In genomic region chr1:111826278-111826677, GRCh38 we compare ENCODE assay signal across 18 cellular contexts.
DNase-seq lines count a peak whose midpoint lies in the region; ATAC-seq, FAIRE-seq and TF ChIP-seq lines count a peak whose summit lies in the region.
"Had no signal": no experiment of that assay in that cellular context is flagged by ENCODE, and none has a peak within 500 bp of the region (broad histone marks: within the 10 kb centered on the region; RNA-seq: fewer than 3 reads in every experiment).

No MANE protein-coding gene starts in this region.

- CTCF ChIA-PET in HepG2 (lab: Yijun Ruan, JAX; ENCODE audit: low intra/inter-chr PET ratio, low total read pairs): no interaction called here

- POLR2A ChIA-PET in HepG2 (lab: Yijun Ruan, JAX): no interaction called here

- WGBS in HepG2 (ENCODE audit: low lambda C conversion rate): 16% methylated on average over 4 of the region's 4 CpGs
- 59% methylated on average over 4 of the region's 4 CpGs for WGBS in right lobe of liver (ENCODE audit: insufficient coverage, low coverage, low lambda C conversion rate, missing lambda C conversion rate)

- no peak overlapping the region for H3K27ac ChIP-seq in HepG2 (ENCODE audit: extremely low read length, insufficient read depth, low read length)
- no peak overlapping the region for H3K27ac ChIP-seq in right lobe of liver
- H3K27ac ChIP-seq: 22Rv1; A549; BLaER1 treated with 17β-estradiol and CSF1 and Interleukin-3, amounts not matched to agents 10 nM and 100 nM; C4-2B had no signal

- H3K9ac ChIP-seq in HepG2 (ENCODE audit: insufficient read depth, low read depth, low read length): no peak overlapping the region
- H3K9ac ChIP-seq: BLaER1 treated with 17β-estradiol and CSF1 and Interleukin-3, amounts not matched to agents 10 nM and 100 nM had no signal

- no peak for TF ChIP-seq EP300 in HepG2 (IDR thresholded peaks at IDR 0.05; ENCODE audit: low read depth in 2 of 2, low read length in 2 of 2)
- no peak for TF ChIP-seq EP300 in HepG2 (CRISPR knock-in tag; IDR thresholded peaks at IDR 0.05; ENCODE audit: borderline replicate concordance)

- H3K9me3 ChIP-seq in HepG2 (ENCODE audit: low read length) (peaks cover 8% of the 10 kb centered on the region; the same call in 1 of the 2 replicates), right lobe of liver (no peaks in the 10 kb centered on the region)
- H3K9me3 ChIP-seq: A549, Caco-2 had no signal

- intact Hi-C loops in HepG2 (cut with micrococcal nuclease; ENCODE audit: unreplicated experiment): no loop called here
- intact Hi-C loops in right lobe of liver (cut with DNase I): no loop called here

- H3K4me2 ChIP-seq in HepG2 (ENCODE audit: low read depth, low read length): no peak overlapping the region
- H3K4me2 ChIP-seq: A549; BLaER1 treated with 17β-estradiol and CSF1 and Interleukin-3, amounts not matched to agents 10 nM and 100 nM had no signal

- H4K20me1 ChIP-seq in HepG2 (ENCODE audit: insufficient read depth, low read length): no peaks in the 10 kb centered on the region
- H4K20me1 ChIP-seq: BLaER1 treated with 17β-estradiol and CSF1 and Interleukin-3, amounts not matched to agents 10 nM and 100 nM had no signal

- H3K4me3 ChIP-seq in HepG2 (replicated peaks in 1 of 3; ENCODE audit: insufficient read depth in 1 of 3, low read depth in 2 of 3, low read length in 3 of 3): no peak overlapping the region
- no peak overlapping the region for H3K4me3 ChIP-seq in right lobe of liver
- H3K4me3 ChIP-seq: A549; BLaER1 treated with 17β-estradiol and CSF1 and Interleukin-3, amounts not matched to agents 10 nM and 100 nM had no signal

- no peak for FAIRE-seq in HepG2 (lab: Jason Lieb, UNC)
- FAIRE-seq: A549, D721Med, G401.6, GM12891 had no signal

- in situ Hi-C loops in HepG2 (cut with HindIII; ENCODE audit: extremely low pct_ligation_motif_present, low pct_unique_long_range_greater_than_20kb): no loop called here

- H3K36me3 ChIP-seq in HepG2 (replicated peaks in 1 of 2; ENCODE audit: control insufficient read depth in 1 of 2, insufficient read depth in 2 of 2, low read length in 2 of 2) (no peaks in the 10 kb centered on the region), right lobe of liver (no peaks in the 10 kb centered on the region)
- H3K36me3 ChIP-seq: BLaER1 treated with 17β-estradiol and CSF1 and Interleukin-3, amounts not matched to agents 10 nM and 100 nM had no signal

- H3K27me3 ChIP-seq in HepG2 (ENCODE audit: control insufficient read depth in 1 of 2, insufficient read depth in 2 of 2, low read length in 2 of 2) (peaks cover 0 to 3% of the 10 kb centered on the region in 2 experiments; a peak in 1 of 5 replicates), right lobe of liver (no peaks in the 10 kb centered on the region)
- H3K27me3 ChIP-seq: BLaER1 treated with 17β-estradiol and CSF1 and Interleukin-3, amounts not matched to agents 10 nM and 100 nM had no signal

- TF ChIP-seq POLR2A in HepG2 (IDR thresholded peaks at IDR 0.05; ENCODE audit: insufficient read depth in 1 of 2, low read depth in 2 of 2, low read length in 2 of 2): no peak
- no peak for TF ChIP-seq POLR2A in right lobe of liver (IDR thresholded peaks at IDR 0.05)

- no TSS peak for BruUV-seq in HepG2 (replicated peaks; lab: Mats Ljungman, UMichigan)

- no peak for TF ChIP-seq RAD21 in HepG2 (CRISPR knock-in tag; IDR thresholded peaks at IDR 0.05)

- H3K79me2 ChIP-seq in HepG2 (ENCODE audit: insufficient read depth, low read length): no peaks in the 10 kb centered on the region

- no peak for ATAC-seq in HepG2
- ATAC-seq in right lobe of liver: no peak
- ATAC-seq in GM18511 (IDR thresholded peaks at IDR 0.05; ENCODE audit: unreplicated experiment): no peak
- ATAC-seq: A549; CD8-positive, alpha-beta T cell had no signal

- H2AFZ ChIP-seq in HepG2 (ENCODE audit: low read length): no peak overlapping the region

- H3K4me1 ChIP-seq in HepG2 (ENCODE audit: insufficient read depth, low read length) (no peaks in the 10 kb centered on the region), right lobe of liver (no peaks in the 10 kb centered on the region)
- H3K4me1 ChIP-seq: A549; BLaER1 treated with 17β-estradiol and CSF1 and Interleukin-3, amounts not matched to agents 10 nM and 100 nM; Caco-2 had no signal

- TF ChIP-seq CTCF in HepG2 (CRISPR knock-in tag; IDR thresholded peaks at IDR 0.05): no peak
- no peak for TF ChIP-seq CTCF in right lobe of liver (IDR thresholded peaks at IDR 0.05)

- peak; percentile 7 for DNase-seq in DMS79 treated with DMSO at 0.1 percent for 48 hours (lab: John Stamatoyannopoulos, UW)
- no peak for DNase-seq in DMS79 (lab: John Stamatoyannopoulos, UW)
- DNase-seq in HepG2 (ENCODE audit: low spot score): no peak
- DNase-seq in right lobe of liver: no peak
- DNase-seq: AML-193; Caco-2; Calu3; CD4-positive, alpha-beta T cell; CD8-positive, alpha-beta T cell; GF-D8 had no signal

TF ChIP-seq in HepG2, 621 proteins besides CTCF, POLR2A, EP300 and RAD21:
- TF ChIP-seq CC2D1A (CRISPR knock-in tag; IDR thresholded peaks at IDR 0.05) (no peak), RARA (CRISPR knock-in tag; IDR thresholded peaks at IDR 0.05) (no peak), RBM39 (IDR thresholded peaks at IDR 0.05; ENCODE audit: low read depth, low read length, poor library complexity, severe bottlenecking) (no peak), MNT (IDR thresholded peaks at IDR 0.05) (peak; percentile 70), MAFF (IDR thresholded peaks at IDR 0.05; ENCODE audit: low read depth, low read length) (no peak)
TF ChIP-seq in HepG2: peak in this region for 1.
